11 cellular contexts compared by ENCODE assay signal in genomic region chr7:40986351-40986873, GRCh38.
DNase-seq lines count a peak whose midpoint lies in the region; ATAC-seq, FAIRE-seq and TF ChIP-seq lines count a peak whose summit lies in the region.
"Had no signal": no experiment of that assay in that cellular context is flagged by ENCODE, and none has a peak within 500 bp of the region (broad histone marks: within the 10 kb centered on the region; RNA-seq: fewer than 3 reads in every experiment).

No MANE protein-coding gene starts in this region.

- H3K4me1 Mint-ChIP-seq in astrocyte (ENCODE audit: low read depth, unreplicated experiment) = peaks cover 2% of the 10 kb centered on the region

- DNase-seq in A172 (ENCODE audit: low spot score) = peak; percentile 91
- peak; percentile 32 for DNase-seq in HEK293T (ENCODE audit: extremely low spot score)
- peak; percentile 96 for DNase-seq in astrocyte (ENCODE audit: low read depth)
- peak; percentile 25 for DNase-seq in hepatocyte (ENCODE audit: low spot score)
- no peak for DNase-seq in COLO668 (lab: John Stamatoyannopoulos, UW; ENCODE audit: unreplicated experiment)
- DNase-seq: NCI-H1417 treated with DMSO at 0.1 percent for 48 hours, posterior cingulate gyrus had no signal

- ATAC-seq in GM18867 (IDR thresholded peaks at IDR 0.05; ENCODE audit: unreplicated experiment) (no peak), GM18870 (IDR thresholded peaks at IDR 0.05; ENCODE audit: unreplicated experiment) (no peak), HG02588 (IDR thresholded peaks at IDR 0.05; ENCODE audit: unreplicated experiment) (no peak)

- H3K27me3 Mint-ChIP-seq in astrocyte (ENCODE audit: low read depth, unreplicated experiment) = peaks cover 2% of the 10 kb centered on the region

- POLR2A ChIA-PET in HEK293T (lab: Yijun Ruan, JAX) = no interaction called here

- no peaks in the 10 kb centered on the region for H3K36me3 Mint-ChIP-seq in astrocyte (ENCODE audit: low read depth, unreplicated experiment)

- H3K36me3 ChIP-seq in astrocyte (ENCODE audit: insufficient read depth, low read length) (no peaks in the 10 kb centered on the region), hepatocyte (replicated peaks; ENCODE audit: insufficient read depth, low read depth) (no peaks in the 10 kb centered on the region)
- H3K36me3 ChIP-seq: BLaER1 treated with 17β-estradiol and CSF1 and Interleukin-3, amounts not matched to agents 10 nM and 100 nM had no signal

- no peak overlapping the region for H3K27ac Mint-ChIP-seq in astrocyte (ENCODE audit: unreplicated experiment)

- H3K9me3 Mint-ChIP-seq in astrocyte (ENCODE audit: unreplicated experiment) = peaks cover 5% of the 10 kb centered on the region

- CTCF ChIA-PET in HEK293T (lab: Yijun Ruan, JAX) = no interaction called here

- FAIRE-seq in astrocyte (lab: Jason Lieb, UNC) = peak; percentile 17

- H2AFZ ChIP-seq in astrocyte (ENCODE audit: low read depth, low read length) (no peak overlapping the region), hepatocyte (no peak overlapping the region)

- H3K4me3 ChIP-seq in astrocyte (ENCODE audit: insufficient read depth, low read depth, low read length) = no peak overlapping the region
- no peak overlapping the region for H3K4me3 ChIP-seq in hepatocyte
- H3K4me3 ChIP-seq: BLaER1 treated with 17β-estradiol and CSF1 and Interleukin-3, amounts not matched to agents 10 nM and 100 nM had no signal

- no peaks in the 10 kb centered on the region for H3K9me3 ChIP-seq in astrocyte (ENCODE audit: insufficient read depth, low read depth, low read length)
- no peaks in the 10 kb centered on the region for H3K9me3 ChIP-seq in hepatocyte (ENCODE audit: low read depth)
- H3K9me3 ChIP-seq: BLaER1 treated with 17β-estradiol and CSF1 and Interleukin-3, amounts not matched to agents 10 nM and 100 nM had no signal

- no peaks in the 10 kb centered on the region for H3K9me2 ChIP-seq in hepatocyte (replicated peaks; ENCODE audit: insufficient read depth)

- H3K4me2 ChIP-seq in astrocyte (ENCODE audit: low read length) (peak overlapping the region; percentile 18), hepatocyte (no peak overlapping the region)
- H3K4me2 ChIP-seq: BLaER1 treated with 17β-estradiol and CSF1 and Interleukin-3, amounts not matched to agents 10 nM and 100 nM had no signal

- H3K27me3 ChIP-seq in astrocyte (ENCODE audit: insufficient read depth, low read length) = no peaks in the 10 kb centered on the region
- no peaks in the 10 kb centered on the region for H3K27me3 ChIP-seq in hepatocyte
- H3K27me3 ChIP-seq: BLaER1 treated with 17β-estradiol and CSF1 and Interleukin-3, amounts not matched to agents 10 nM and 100 nM had no signal

- H3K27ac ChIP-seq in astrocyte (ENCODE audit: low read depth, low read length) (peak overlapping the region; percentile 75), hepatocyte (peak overlapping the region; percentile 22)
- H3K27ac ChIP-seq: BLaER1 treated with 17β-estradiol and CSF1 and Interleukin-3, amounts not matched to agents 10 nM and 100 nM had no signal

- H4K20me1 ChIP-seq in astrocyte (ENCODE audit: insufficient read depth, low read length) (no peaks in the 10 kb centered on the region), hepatocyte (ENCODE audit: insufficient read depth, poor library complexity, severe bottlenecking) (no peaks in the 10 kb centered on the region)
- H4K20me1 ChIP-seq: BLaER1 treated with 17β-estradiol and CSF1 and Interleukin-3, amounts not matched to agents 10 nM and 100 nM had no signal

- H3K79me2 ChIP-seq in astrocyte (ENCODE audit: insufficient read depth, low read length) = no peaks in the 10 kb centered on the region
- no peaks in the 10 kb centered on the region for H3K79me2 ChIP-seq in hepatocyte

- H3K4me3 Mint-ChIP-seq in astrocyte (ENCODE audit: unreplicated experiment) = no peak overlapping the region

- 66% methylated on average over 7 of the region's 7 CpGs for WGBS in hepatocyte (ENCODE audit: low lambda C conversion rate, missing lambda C conversion rate)

- TF ChIP-seq CTCF in astrocyte (IDR thresholded peaks at IDR 0.05; ENCODE audit: insufficient read depth, low read depth, low read length) (no peak), hepatocyte (IDR thresholded peaks at IDR 0.05; ENCODE audit: poor library complexity) (no peak)

- H3K9ac ChIP-seq in astrocyte (ENCODE audit: low read length) = peak overlapping the region; percentile 36
- H3K9ac ChIP-seq: BLaER1 treated with 17β-estradiol and CSF1 and Interleukin-3, amounts not matched to agents 10 nM and 100 nM had no signal

- H3K4me1 ChIP-seq in astrocyte (ENCODE audit: insufficient read depth, low read length) (no peaks in the 10 kb centered on the region), hepatocyte (ENCODE audit: insufficient read depth) (no peaks in the 10 kb centered on the region)
- H3K4me1 ChIP-seq: BLaER1 treated with 17β-estradiol and CSF1 and Interleukin-3, amounts not matched to agents 10 nM and 100 nM had no signal

TF ChIP-seq in HEK293T, 16 proteins besides CTCF, POLR2A, EP300 and RAD21:
- TF ChIP-seq BHLHE40 (IDR thresholded peaks at IDR 0.05; ENCODE audit: borderline replicate concordance) (no peak), SUZ12 (IDR thresholded peaks at IDR 0.05) (no peak), HDGF (IDR thresholded peaks at IDR 0.05; ENCODE audit: borderline replicate concordance) (no peak), PKNOX1 (IDR thresholded peaks at IDR 0.05) (peak; percentile 76), NFRKB (IDR thresholded peaks at IDR 0.05) (no peak), SP1 (IDR thresholded peaks at IDR 0.05) (no peak), FOXA1 (IDR thresholded peaks at IDR 0.05) (no peak; the same call in 1 of the 2 replicates), LEF1 (IDR thresholded peaks at IDR 0.05; ENCODE audit: borderline replicate concordance) (no peak), FOXM1 (IDR thresholded peaks at IDR 0.05; ENCODE audit: borderline replicate concordance) (no peak), CTBP1 (IDR thresholded peaks at IDR 0.05; ENCODE audit: borderline replicate concordance) (peak; percentile 73), ARNT (IDR thresholded peaks at IDR 0.05) (no peak)
